19 cellular contexts compared by ENCODE assay signal in the genomic region with DNA sequence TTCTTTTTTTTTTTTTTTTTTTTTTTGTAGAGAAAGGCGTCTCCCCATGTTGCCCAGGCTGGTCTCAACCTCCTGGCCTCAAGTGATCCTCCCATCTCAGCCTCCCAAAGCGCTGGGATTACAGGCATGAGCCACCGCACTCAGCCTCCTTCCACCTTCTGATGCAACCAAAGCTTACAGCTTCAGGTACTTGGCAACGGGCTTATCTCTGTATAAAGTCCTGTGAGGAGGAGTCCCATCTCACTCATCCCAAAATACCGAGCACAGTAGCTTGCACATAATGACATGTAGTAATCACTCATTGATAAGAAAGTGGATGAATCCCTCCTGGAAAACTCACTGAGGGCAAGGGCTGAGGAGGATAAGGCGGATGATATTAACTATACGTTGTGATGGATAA. TPM values are rescaled to one million over a fixed set of nuclear protein-coding genes. Genes with fewer than 3 reads are reported as not detected.
DNase-seq lines count a peak whose midpoint lies in the region; ATAC-seq and TF ChIP-seq lines count a peak whose summit lies in the region.
"Had no signal": no experiment of that assay in that cellular context is flagged by ENCODE, and none has a peak within 500 bp of the region (broad histone marks: within the 10 kb centered on the region; RNA-seq: fewer than 3 reads in every experiment).

No MANE protein-coding gene starts in this region.

- peaks cover 69% of the 10 kb centered on the region for H3K4me1 Mint-ChIP-seq in activated naive CD4-positive, alpha-beta T cell treated with anti-CD3 and anti-CD28 coated beads, Interleukin-2, amount 10 ng/mL, durations not matched to agents 7 days and 5 days
- peaks cover 82% of the 10 kb centered on the region for H3K4me1 Mint-ChIP-seq in dendritic cell treated with granulocyte-macrophage colony-stimulating factor and Interleukin-4, amounts not matched to agents 40 ng/mL and 50 ng/mL, for 4 days (ENCODE audit: low read depth)
- H3K4me1 Mint-ChIP-seq in progenitor cell of endocrine pancreas (ENCODE audit: low read depth): peaks cover 14% of the 10 kb centered on the region
- H3K4me1 Mint-ChIP-seq in activated T-helper 2 cell treated with anti-CD3 and anti-CD28 coated beads, Interferon-gamma antibody, Interleukin-2, Interleukin-4, amounts not matched to agents 10 μg/mL and 5 μg/mL and 100 μg/mL, durations not matched to agents 14 hours and 24 hours and 36 hours (ENCODE audit: low read depth): peaks cover 61% of the 10 kb centered on the region

- peaks cover 35% of the 10 kb centered on the region for H3K36me3 Mint-ChIP-seq in activated naive CD4-positive, alpha-beta T cell treated with anti-CD3 and anti-CD28 coated beads, Interleukin-2, amount 10 ng/mL, durations not matched to agents 7 days and 5 days
- H3K36me3 Mint-ChIP-seq in dendritic cell treated with granulocyte-macrophage colony-stimulating factor and Interleukin-4, amounts not matched to agents 40 ng/mL and 50 ng/mL, for 4 days (ENCODE audit: low read depth): peaks cover 64% of the 10 kb centered on the region
- H3K36me3 Mint-ChIP-seq in progenitor cell of endocrine pancreas (ENCODE audit: insufficient read depth): peaks cover 7% of the 10 kb centered on the region
- peaks cover 43% of the 10 kb centered on the region for H3K36me3 Mint-ChIP-seq in activated T-helper 2 cell treated with anti-CD3 and anti-CD28 coated beads, Interferon-gamma antibody, Interleukin-2, Interleukin-4, amounts not matched to agents 10 μg/mL and 5 μg/mL and 100 μg/mL, durations not matched to agents 14 hours and 24 hours and 36 hours (ENCODE audit: low read depth)

- no peaks in the 10 kb centered on the region for H3K9me3 Mint-ChIP-seq in activated naive CD4-positive, alpha-beta T cell treated with anti-CD3 and anti-CD28 coated beads, Interleukin-2, amount 10 ng/mL, durations not matched to agents 7 days and 5 days
- no peaks in the 10 kb centered on the region for H3K9me3 Mint-ChIP-seq in dendritic cell treated with granulocyte-macrophage colony-stimulating factor and Interleukin-4, amounts not matched to agents 40 ng/mL and 50 ng/mL, for 4 days
- H3K9me3 Mint-ChIP-seq in progenitor cell of endocrine pancreas (ENCODE audit: low read depth): no peaks in the 10 kb centered on the region
- no peaks in the 10 kb centered on the region for H3K9me3 Mint-ChIP-seq in activated T-helper 2 cell treated with anti-CD3 and anti-CD28 coated beads, Interferon-gamma antibody, Interleukin-2, Interleukin-4, amounts not matched to agents 10 μg/mL and 5 μg/mL and 100 μg/mL, durations not matched to agents 14 hours and 24 hours and 36 hours

- DNase-seq in activated naive CD4-positive, alpha-beta T cell treated with anti-CD3 and anti-CD28 coated beads, Interleukin-2, amount 10 ng/mL, durations not matched to agents 7 days and 5 days: no peak
- no peak for DNase-seq in activated naive CD4-positive, alpha-beta T cell (lab: John Stamatoyannopoulos, UW)
- peak; percentile 20 for DNase-seq in OCI-M1 (lab: John Stamatoyannopoulos, UW)
- DNase-seq in progenitor cell of endocrine pancreas (ENCODE audit: low spot score, unreplicated experiment): no peak
- DNase-seq in stimulated activated CD4-positive, alpha-beta T cell treated with anti-CD3 and anti-CD28 coated beads, Interleukin-4, amount 100 ng/mL, for 1 hour: no peak
- DNase-seq in activated T-helper 2 cell treated with anti-CD3 and anti-CD28 coated beads, Interferon-gamma antibody, Interleukin-2, Interleukin-4, amounts not matched to agents 10 μg/mL and 5 μg/mL and 100 μg/mL, durations not matched to agents 14 hours and 24 hours and 36 hours (ENCODE audit: low spot score): no peak
- DNase-seq: HCEC 1CT, MV-4-11, NCI-H1417, NCI-H1930, NCI-H2171, NCI-H446, NCI-H748 treated with DMSO at 0.1 percent for 48 hours, PC-3, SJCRH30 had no signal

- H3K27ac Mint-ChIP-seq in activated naive CD4-positive, alpha-beta T cell treated with anti-CD3 and anti-CD28 coated beads, Interleukin-2, amount 10 ng/mL, durations not matched to agents 7 days and 5 days: peak overlapping the region; percentile 53
- peak overlapping the region; percentile 56 for H3K27ac Mint-ChIP-seq in dendritic cell treated with granulocyte-macrophage colony-stimulating factor and Interleukin-4, amounts not matched to agents 40 ng/mL and 50 ng/mL, for 4 days
- H3K27ac Mint-ChIP-seq in progenitor cell of endocrine pancreas: peak overlapping the region; percentile 45
- H3K27ac Mint-ChIP-seq in activated T-helper 2 cell treated with anti-CD3 and anti-CD28 coated beads, Interferon-gamma antibody, Interleukin-2, Interleukin-4, amounts not matched to agents 10 μg/mL and 5 μg/mL and 100 μg/mL, durations not matched to agents 14 hours and 24 hours and 36 hours: no peak overlapping the region

- intact Hi-C loops in dendritic cell treated with granulocyte-macrophage colony-stimulating factor and Interleukin-4, amounts not matched to agents 40 ng/mL and 50 ng/mL, for 4 days (cut with micrococcal nuclease): no loop called here
- intact Hi-C loops in activated T-helper 2 cell treated with anti-CD3 and anti-CD28 coated beads, Interferon-gamma antibody, Interleukin-2, Interleukin-4, amounts not matched to agents 10 μg/mL and 5 μg/mL and 100 μg/mL, durations not matched to agents 14 hours and 24 hours and 36 hours (cut with micrococcal nuclease): no loop called here

- no peak overlapping the region for H3K4me3 Mint-ChIP-seq in activated naive CD4-positive, alpha-beta T cell treated with anti-CD3 and anti-CD28 coated beads, Interleukin-2, amount 10 ng/mL, durations not matched to agents 7 days and 5 days
- no peak overlapping the region for H3K4me3 Mint-ChIP-seq in dendritic cell treated with granulocyte-macrophage colony-stimulating factor and Interleukin-4, amounts not matched to agents 40 ng/mL and 50 ng/mL, for 4 days
- H3K4me3 Mint-ChIP-seq in progenitor cell of endocrine pancreas (ENCODE audit: low read depth): no peak overlapping the region
- no peak overlapping the region for H3K4me3 Mint-ChIP-seq in activated T-helper 2 cell treated with anti-CD3 and anti-CD28 coated beads, Interferon-gamma antibody, Interleukin-2, Interleukin-4, amounts not matched to agents 10 μg/mL and 5 μg/mL and 100 μg/mL, durations not matched to agents 14 hours and 24 hours and 36 hours (ENCODE audit: low read depth)
- H3K4me3 Mint-ChIP-seq: CD14-positive monocyte had no signal

- no peaks in the 10 kb centered on the region for H3K27me3 Mint-ChIP-seq in activated naive CD4-positive, alpha-beta T cell treated with anti-CD3 and anti-CD28 coated beads, Interleukin-2, amount 10 ng/mL, durations not matched to agents 7 days and 5 days
- H3K27me3 Mint-ChIP-seq in dendritic cell treated with granulocyte-macrophage colony-stimulating factor and Interleukin-4, amounts not matched to agents 40 ng/mL and 50 ng/mL, for 4 days: no peaks in the 10 kb centered on the region
- no peaks in the 10 kb centered on the region for H3K27me3 Mint-ChIP-seq in progenitor cell of endocrine pancreas
- H3K27me3 Mint-ChIP-seq in activated T-helper 2 cell treated with anti-CD3 and anti-CD28 coated beads, Interferon-gamma antibody, Interleukin-2, Interleukin-4, amounts not matched to agents 10 μg/mL and 5 μg/mL and 100 μg/mL, durations not matched to agents 14 hours and 24 hours and 36 hours (ENCODE audit: low read depth): no peaks in the 10 kb centered on the region

- no peak for TF ChIP-seq CTCF in progenitor cell of endocrine pancreas (IDR thresholded peaks at IDR 0.05; ENCODE audit: unreplicated experiment)

- no peak for ATAC-seq in GM18520 (IDR thresholded peaks at IDR 0.05; ENCODE audit: unreplicated experiment)
- ATAC-seq: A549, PC-3 had no signal

- CTCF ChIA-PET in activated naive CD4-positive, alpha-beta T cell treated with anti-CD3 and anti-CD28 coated beads, Interleukin-2, amount 10 ng/mL, durations not matched to agents 7 days and 5 days (lab: Charles Lee): interaction anchor here (1.3 kb wide), 1 partner anchor 191 kb away, joined by 4 read pairs; no protein-coding TSS in a partner anchor

RNA-seq across cellular contexts. Expression of a gene that starts 19.1 kb away (rescaled TPM):
- total RNA-seq in progenitor cell of endocrine pancreas: 14.3 and 19.1 TPM in 2 replicates
- 47.6 and 53.2 TPM in 2 replicates for total RNA-seq in activated T-helper 2 cell treated with anti-CD3 and anti-CD28 coated beads, Interferon-gamma antibody, Interleukin-2, Interleukin-4, amounts not matched to agents 10 μg/mL and 5 μg/mL and 100 μg/mL, durations not matched to agents 14 hours and 24 hours and 36 hours
